Comparison of ENCODE assay signal across 6 cellular contexts in the genomic region with DNA sequence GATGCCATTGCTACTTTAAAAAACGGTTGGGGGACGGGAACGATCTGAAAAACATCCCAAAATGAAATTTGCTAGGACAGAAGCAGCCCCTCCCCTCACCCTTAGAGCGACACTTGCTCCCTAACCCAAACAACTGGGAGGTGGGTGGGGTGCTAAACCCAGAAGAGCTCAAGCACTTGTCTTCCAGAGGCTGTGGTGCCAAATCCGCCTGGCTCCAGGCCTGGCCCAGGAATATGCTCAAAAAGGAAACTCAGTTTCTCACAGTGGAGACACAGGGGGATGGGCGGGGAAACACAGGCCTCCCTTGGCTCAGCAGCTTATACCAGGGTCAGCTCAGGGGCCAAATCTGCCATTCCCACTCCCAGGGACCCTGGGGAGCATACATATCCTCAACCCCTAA. TPM values are rescaled to one million over a fixed set of nuclear protein-coding genes. Genes with fewer than 3 reads are reported as not detected.
A peak's percentile ranks its signal among the peaks of the same experiment; 100 is the strongest.
DNase-seq lines count a peak whose midpoint lies in the region; ATAC-seq and TF ChIP-seq lines count a peak whose summit lies in the region.

No MANE protein-coding gene starts in this region.

- H3K4me1 Mint-ChIP-seq in activated naive CD8-positive, alpha-beta T cell treated with anti-CD3 and anti-CD28 coated beads, Interleukin-2, amount 10 ng/mL, durations not matched to agents 7 days and 5 days = peaks cover 57% of the 10 kb centered on the region

- no peaks in the 10 kb centered on the region for H3K9me2 ChIP-seq in DOHH2 (replicated peaks; ENCODE audit: control insufficient read depth, low read length)

- H3K36me3 ChIP-seq in DOHH2 (ENCODE audit: control insufficient read depth, low read length) = peaks cover 29% of the 10 kb centered on the region
- peaks cover 27% of the 10 kb centered on the region for H3K36me3 ChIP-seq in mesodermal cell (ENCODE audit: control insufficient read depth, insufficient read depth, low read length)

- H3K4me1 ChIP-seq in DOHH2 (ENCODE audit: control insufficient read depth, low read length) (peaks cover 63% of the 10 kb centered on the region), mesodermal cell (ENCODE audit: control insufficient read depth, insufficient read depth, low read length, poor library complexity, severe bottlenecking) (peaks cover 37% of the 10 kb centered on the region)

- H3K9me3 Mint-ChIP-seq in activated naive CD8-positive, alpha-beta T cell treated with anti-CD3 and anti-CD28 coated beads, Interleukin-2, amount 10 ng/mL, durations not matched to agents 7 days and 5 days = no peaks in the 10 kb centered on the region

- peaks cover 24% of the 10 kb centered on the region for H3K36me3 Mint-ChIP-seq in activated naive CD8-positive, alpha-beta T cell treated with anti-CD3 and anti-CD28 coated beads, Interleukin-2, amount 10 ng/mL, durations not matched to agents 7 days and 5 days

- peak overlapping the region; percentile 99 for H3K27ac Mint-ChIP-seq in activated naive CD8-positive, alpha-beta T cell treated with anti-CD3 and anti-CD28 coated beads, Interleukin-2, amount 10 ng/mL, durations not matched to agents 7 days and 5 days

- WGBS in mesodermal cell (ENCODE audit: insufficient coverage in 2 of 2), 2 experiments = 10 to 21% methylated on average over 2 to 4 of the region's 6 CpGs

- H3K27ac ChIP-seq in DOHH2 (ENCODE audit: low read depth, low read length) (peak overlapping the region; percentile 93), mesodermal cell (ENCODE audit: low read depth, low read length, severe bottlenecking) (peak overlapping the region; percentile 23)

- H3F3A ChIP-seq in DOHH2 (ENCODE audit: control insufficient read depth, insufficient read depth) = peaks cover 8% of the 10 kb centered on the region

- H3K9me3 ChIP-seq in DOHH2 (ENCODE audit: control insufficient read depth, insufficient read depth, low read length) (no peaks in the 10 kb centered on the region), mesodermal cell (ENCODE audit: control insufficient read depth, low read length) (no peaks in the 10 kb centered on the region)

- POLR2A ChIA-PET in activated naive CD8-positive, alpha-beta T cell treated with anti-CD3 and anti-CD28 coated beads, Interleukin-2, amount 10 ng/mL, durations not matched to agents 7 days and 5 days (lab: Charles Lee) = interaction anchor here (0.6 to 3.1 kb wide), 14 partner anchors 8 to 237 kb away, joined by 3 to 45 read pairs (median 7); a partner anchor contains a TSS

- peaks cover 57% of the 10 kb centered on the region for H3K79me2 ChIP-seq in DOHH2 (ENCODE audit: control insufficient read depth, low read length)

- H3K4me3 ChIP-seq in DOHH2 (ENCODE audit: low read length) (peak overlapping the region; percentile 90), mesodermal cell (ENCODE audit: extremely low read depth, insufficient read depth, low read length, poor library complexity, severe bottlenecking) (peak overlapping the region; percentile 61)

- ATAC-seq in activated naive CD8-positive, alpha-beta T cell treated with anti-CD3 and anti-CD28 coated beads, Interleukin-2, amount 10 ng/mL, durations not matched to agents 7 days and 5 days (ENCODE audit: low read depth) = no peak

- no peaks in the 10 kb centered on the region for H3K27me3 ChIP-seq in DOHH2 (ENCODE audit: control insufficient read depth, low read length)

- H3K4me2 ChIP-seq in DOHH2 (ENCODE audit: low read length) = peak overlapping the region; percentile 81

- no peak for TF ChIP-seq CTCF in DOHH2 (IDR thresholded peaks at IDR 0.05; ENCODE audit: low read depth, low read length, poor library complexity, severe bottlenecking)

- H3K27me3 Mint-ChIP-seq in activated naive CD8-positive, alpha-beta T cell treated with anti-CD3 and anti-CD28 coated beads, Interleukin-2, amount 10 ng/mL, durations not matched to agents 7 days and 5 days = no peaks in the 10 kb centered on the region

- no peak for DNase-seq in activated naive CD8-positive, alpha-beta T cell treated with anti-CD3 and anti-CD28 coated beads, Interleukin-2, amount 10 ng/mL, durations not matched to agents 7 days and 5 days
- DNase-seq in GF-D8 (lab: John Stamatoyannopoulos, UW) (no peak), AG08396 (ENCODE audit: low spot score) (no peak), NCI-H774 (lab: John Stamatoyannopoulos, UW) (no peak)

- H4K20me1 ChIP-seq in DOHH2 (ENCODE audit: control insufficient read depth, insufficient read depth, low read depth, low read length) = no peaks in the 10 kb centered on the region

- H3K4me3 Mint-ChIP-seq in activated naive CD8-positive, alpha-beta T cell treated with anti-CD3 and anti-CD28 coated beads, Interleukin-2, amount 10 ng/mL, durations not matched to agents 7 days and 5 days = peak overlapping the region; percentile 97

RNA-seq across cellular contexts. Expression of a gene that starts 0.7 kb away (rescaled TPM):
- total RNA-seq in activated naive CD8-positive, alpha-beta T cell treated with anti-CD3 and anti-CD28 coated beads, Interleukin-2, amount 10 ng/mL, durations not matched to agents 7 days and 5 days = 100 to 1,000 TPM; 149 to 155 TPM
- 62.4 TPM for polyA plus RNA-seq in mesodermal cell (2013, experiment 1 of 2)
- 52.6 TPM for polyA plus RNA-seq in mesodermal cell (2013, experiment 2 of 2)

RNA-seq across cellular contexts. Expression of a gene that starts 5.0 kb away (rescaled TPM):
- total RNA-seq in activated naive CD8-positive, alpha-beta T cell treated with anti-CD3 and anti-CD28 coated beads, Interleukin-2, amount 10 ng/mL, durations not matched to agents 7 days and 5 days = 10 to 100 TPM; 55.3 TPM
- 24.8 TPM for polyA plus RNA-seq in mesodermal cell (2013, experiment 1 of 2)
- 21.1 TPM for polyA plus RNA-seq in mesodermal cell (2013, experiment 2 of 2)

RNA-seq across cellular contexts. Expression of a gene that starts 14.0 kb away (rescaled TPM):
- 10 to 100 TPM; 67.4 to 72.3 TPM for total RNA-seq in activated naive CD8-positive, alpha-beta T cell treated with anti-CD3 and anti-CD28 coated beads, Interleukin-2, amount 10 ng/mL, durations not matched to agents 7 days and 5 days
- 288 TPM for polyA plus RNA-seq in mesodermal cell (2013, experiment 1 of 2)
- 227 TPM for polyA plus RNA-seq in mesodermal cell (2013, experiment 2 of 2)

RNA-seq across cellular contexts. Expression of a gene that starts 17.9 kb away (rescaled TPM):
- total RNA-seq in activated naive CD8-positive, alpha-beta T cell treated with anti-CD3 and anti-CD28 coated beads, Interleukin-2, amount 10 ng/mL, durations not matched to agents 7 days and 5 days = 100 to 1,000 TPM; 112 to 114 TPM
- polyA plus RNA-seq in mesodermal cell (2013, experiment 1 of 2) = 298 TPM
- polyA plus RNA-seq in mesodermal cell (2013, experiment 2 of 2) = 280 TPM

RNA-seq across cellular contexts. Expression of a gene that starts 20.0 kb away (rescaled TPM):
- 10 to 100 TPM; 25.6 to 26.4 TPM for total RNA-seq in activated naive CD8-positive, alpha-beta T cell treated with anti-CD3 and anti-CD28 coated beads, Interleukin-2, amount 10 ng/mL, durations not matched to agents 7 days and 5 days
- 16.2 TPM for polyA plus RNA-seq in mesodermal cell (2013, experiment 1 of 2)
- polyA plus RNA-seq in mesodermal cell (2013, experiment 2 of 2) = 13.7 TPM
